In genomic region chr12:92562063-92562734, GRCh38 we compare ENCODE assay signal across 15 cellular contexts.
DNase-seq lines count a peak whose midpoint lies in the region; ATAC-seq and TF ChIP-seq lines count a peak whose summit lies in the region.
"Had no signal": no experiment of that assay in that cellular context is flagged by ENCODE, and none has a peak within 500 bp of the region (broad histone marks: within the 10 kb centered on the region; RNA-seq: fewer than 3 reads in every experiment).

No MANE protein-coding gene starts in this region.

- peak; percentile 11 for ATAC-seq in left lobe of liver
- ATAC-seq in GM21737 (IDR thresholded peaks at IDR 0.05; ENCODE audit: unreplicated experiment): no peak
- ATAC-seq in HG03432 (IDR thresholded peaks at IDR 0.05; ENCODE audit: unreplicated experiment): no peak
- ATAC-seq: GM23338; naive thymus-derived CD4-positive, alpha-beta T cell had no signal

- no peaks in the 10 kb centered on the region for H3K9me3 ChIP-seq in transverse colon

- H3K4me1 Mint-ChIP-seq in activated naive CD4-positive, alpha-beta T cell treated with anti-CD3 and anti-CD28 coated beads, Interleukin-2, amount 50 U/mL, for 24 hours: peaks cover 39% of the 10 kb centered on the region
- peaks cover 41% of the 10 kb centered on the region for H3K4me1 Mint-ChIP-seq in brain
- H3K4me1 Mint-ChIP-seq in CD14-positive monocyte: no peaks in the 10 kb centered on the region
- H3K4me1 Mint-ChIP-seq: GM23338 had no signal

- WGBS in transverse colon (ENCODE audit: low coverage in 1 of 2), 2 donors: 52 to 56% methylated on average over 3 of the region's 3 CpGs

- H3K27ac Mint-ChIP-seq in activated naive CD4-positive, alpha-beta T cell treated with anti-CD3 and anti-CD28 coated beads, Interleukin-2, amount 50 U/mL, for 24 hours: peak overlapping the region; percentile 66
- peak overlapping the region in 4 of 5 experiments; percentile 16 to 96 (median 56) for H3K27ac Mint-ChIP-seq in brain
- no peak overlapping the region for H3K27ac Mint-ChIP-seq in CD14-positive monocyte
- H3K27ac Mint-ChIP-seq: endodermal cell; GM23338; T-helper 1 cell treated with Interleukin-12 subunit alpha and Interleukin-12 subunit beta and Interleukin-4 antibody, amounts not matched to agents 30 μg/mL and 1 μg/mL, for 36 hours had no signal

- no peak for DNase-seq in activated naive CD4-positive, alpha-beta T cell treated with anti-CD3 and anti-CD28 coated beads, Interleukin-2, amount 50 U/mL, for 16 hours
- no peak for DNase-seq in left lobe of liver (ENCODE audit: low spot score)
- DNase-seq in transverse colon: no peak
- DNase-seq in CD14-positive monocyte (ENCODE audit: low spot score): no peak
- DNase-seq: activated T-cell treated with anti-CD3 and anti-CD28 coated beads, Interleukin-2, amount 50 U/mL, for 1 hour; endodermal cell; naive thymus-derived CD4-positive, alpha-beta T cell; NCI-H510A; stimulated activated CD4-positive, alpha-beta T cell treated with anti-CD3 and anti-CD28 coated beads, Interleukin-4, amount 100 ng/mL, for 24 hours had no signal

- no peak for TF ChIP-seq CTCF in brain (conservative IDR thresholded peaks at IDR 0.05)
- no peak for TF ChIP-seq CTCF in transverse colon (IDR thresholded peaks at IDR 0.05)
- no peak for TF ChIP-seq CTCF in CD14-positive monocyte (IDR thresholded peaks at IDR 0.05)

- no peaks in the 10 kb centered on the region for H3K36me3 ChIP-seq in transverse colon

- H3K36me3 Mint-ChIP-seq in activated naive CD4-positive, alpha-beta T cell treated with anti-CD3 and anti-CD28 coated beads, Interleukin-2, amount 50 U/mL, for 24 hours: no peaks in the 10 kb centered on the region
- H3K36me3 Mint-ChIP-seq in brain (peaks cover 14% of the 10 kb centered on the region), CD14-positive monocyte (no peaks in the 10 kb centered on the region)

- H3K27me3 Mint-ChIP-seq in activated naive CD4-positive, alpha-beta T cell treated with anti-CD3 and anti-CD28 coated beads, Interleukin-2, amount 50 U/mL, for 24 hours: no peaks in the 10 kb centered on the region
- no peaks in the 10 kb centered on the region for H3K27me3 Mint-ChIP-seq in brain
- H3K27me3 Mint-ChIP-seq in CD14-positive monocyte (ENCODE audit: low read depth in 3 of 3): no peaks in the 10 kb centered on the region
- H3K27me3 Mint-ChIP-seq: naive thymus-derived CD4-positive, alpha-beta T cell had no signal

- no peak for TF ChIP-seq EP300 in transverse colon (IDR thresholded peaks at IDR 0.05; ENCODE audit: low read depth)

- H3K9me3 Mint-ChIP-seq in activated naive CD4-positive, alpha-beta T cell treated with anti-CD3 and anti-CD28 coated beads, Interleukin-2, amount 50 U/mL, for 24 hours: peaks cover 14% of the 10 kb centered on the region
- H3K9me3 Mint-ChIP-seq in brain (peaks cover 10 to 28% (median 16%) of the 10 kb centered on the region in 5 experiments), CD14-positive monocyte (peaks cover 0 to 2% (median 0%) of the 10 kb centered on the region in 7 donors)
- H3K9me3 Mint-ChIP-seq: endodermal cell, GM23338 had no signal

- in situ Hi-C loops in transverse colon (cut with MboI; ENCODE audit: low pct_ligation_motif_present in 1 of 4, low pct_unique_long_range_greater_than_20kb in 1 of 4, low sequenced_read_pairs in 3 of 4): loop anchor here (10.0 to 25.0 kb wide), 4 partner anchors 97 to 750 kb away; partner anchors contain the start of gene BTG1 (in 3 of the 4)

- no peak overlapping the region for H3K4me3 Mint-ChIP-seq in activated naive CD4-positive, alpha-beta T cell treated with anti-CD3 and anti-CD28 coated beads, Interleukin-2, amount 50 U/mL, for 24 hours
- H3K4me3 Mint-ChIP-seq in brain: peak overlapping the region in 1 of 5 experiments; percentile 12
- no peak overlapping the region for H3K4me3 Mint-ChIP-seq in CD14-positive monocyte
- H3K4me3 Mint-ChIP-seq: endodermal cell; GM23338; naive thymus-derived CD4-positive, alpha-beta T cell; T-helper 1 cell treated with Interleukin-12 subunit alpha and Interleukin-12 subunit beta and Interleukin-4 antibody, amounts not matched to agents 30 μg/mL and 1 μg/mL, for 36 hours had no signal

- no peaks in the 10 kb centered on the region for H3K27me3 ChIP-seq in transverse colon

- intact Hi-C loops in transverse colon (cut with DNase I; ENCODE audit: low total_unique reads) (loop anchor here (10.0 kb wide), 1 partner anchor 317 kb away; no protein-coding TSS in a partner anchor), CD14-positive monocyte (cut with micrococcal nuclease) (no loop called here)

- H3K27ac ChIP-seq in transverse colon: peak overlapping the region; percentile 30 to 68 (median 50)

- no peak for TF ChIP-seq POLR2A in transverse colon (IDR thresholded peaks at IDR 0.05)

- no peak overlapping the region for H3K4me3 ChIP-seq in transverse colon
- H3K4me3 ChIP-seq: GM23338 had no signal

- peaks cover 0 to 19% (median 8%) of the 10 kb centered on the region in 4 donors for H3K4me1 ChIP-seq in transverse colon

Comparison
In these comparisons a context has a peak if more than half of its experiments do, and no peak if none do; other contexts are left out.
1. H3K27ac Mint-ChIP-seq: peak in activated naive CD4-positive, alpha-beta T cell treated with anti-CD3 and anti-CD28 coated beads, Interleukin-2, amount 50 U/mL, for 24 hours (single experiment) and brain (4 of 5); none in CD14-positive monocyte (0 of 7).